ENCODE assay signal across 1 cellular context in genomic region chr5:78726556-78726955, GRCh38.
TF ChIP-seq lines count a peak whose summit lies in the region.

No MANE protein-coding gene starts in this region.

TF ChIP-seq in HepG2, 621 proteins besides CTCF, POLR2A, EP300 and RAD21 (continued from another document):
- 0 out of 2 replicates have a peak, but pooled peaks have one; percentile 34 for TF ChIP-seq ZNF772 (CRISPR knock-in tag; IDR thresholded peaks at IDR 0.05)
- TF ChIP-seq MYC (CRISPR knock-in tag; IDR thresholded peaks at IDR 0.05; ENCODE audit: borderline replicate concordance): 0 out of 2 replicates have a peak, but pooled peaks have one; percentile 31
- TF ChIP-seq HNF4G (IDR thresholded peaks at IDR 0.05; ENCODE audit: borderline replicate concordance, low read depth, low read length): 0 out of 2 replicates have a peak, but pooled peaks have one; percentile 25
- no peak for TF ChIP-seq HNF4G (CRISPR knock-in tag; IDR thresholded peaks at IDR 0.05; ENCODE audit: borderline replicate concordance, low read depth)
- TF ChIP-seq TEAD3 (CRISPR knock-in tag; optimal IDR thresholded peaks at IDR 0.05; ENCODE audit: borderline replicate concordance): no peak
- TF ChIP-seq, protein P1, sequence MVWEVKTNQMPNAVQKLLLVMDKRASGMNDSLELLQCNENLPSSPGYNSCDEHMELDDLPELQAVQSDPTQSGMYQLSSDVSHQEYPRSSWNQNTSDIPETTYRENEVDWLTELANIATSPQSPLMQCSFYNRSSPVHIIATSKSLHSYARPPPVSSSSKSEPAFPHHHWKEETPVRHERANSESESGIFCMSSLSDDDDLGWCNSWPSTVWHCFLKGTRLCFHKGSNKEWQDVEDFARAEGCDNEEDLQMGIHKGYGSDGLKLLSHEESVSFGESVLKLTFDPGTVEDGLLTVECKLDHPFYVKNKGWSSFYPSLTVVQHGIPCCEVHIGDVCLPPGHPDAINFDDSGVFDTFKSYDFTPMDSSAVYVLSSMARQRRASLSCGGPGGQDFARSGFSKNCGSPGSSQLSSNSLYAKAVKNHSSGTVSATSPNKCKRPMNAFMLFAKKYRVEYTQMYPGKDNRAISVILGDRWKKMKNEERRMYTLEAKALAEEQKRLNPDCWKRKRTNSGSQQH (CRISPR knock-in tag; IDR thresholded peaks at IDR 0.05; ENCODE audit: low read depth): 0 out of 2 replicates have a peak, but pooled peaks have one; percentile 21
- TF ChIP-seq FLYWCH1 (CRISPR knock-in tag; IDR thresholded peaks at IDR 0.05): no peak
- TF ChIP-seq RARA (CRISPR knock-in tag; IDR thresholded peaks at IDR 0.05): 0 out of 2 replicates have a peak, but pooled peaks have one; percentile 10
